Comparison of ENCODE assay signal across 9 cellular contexts in the genomic region with DNA sequence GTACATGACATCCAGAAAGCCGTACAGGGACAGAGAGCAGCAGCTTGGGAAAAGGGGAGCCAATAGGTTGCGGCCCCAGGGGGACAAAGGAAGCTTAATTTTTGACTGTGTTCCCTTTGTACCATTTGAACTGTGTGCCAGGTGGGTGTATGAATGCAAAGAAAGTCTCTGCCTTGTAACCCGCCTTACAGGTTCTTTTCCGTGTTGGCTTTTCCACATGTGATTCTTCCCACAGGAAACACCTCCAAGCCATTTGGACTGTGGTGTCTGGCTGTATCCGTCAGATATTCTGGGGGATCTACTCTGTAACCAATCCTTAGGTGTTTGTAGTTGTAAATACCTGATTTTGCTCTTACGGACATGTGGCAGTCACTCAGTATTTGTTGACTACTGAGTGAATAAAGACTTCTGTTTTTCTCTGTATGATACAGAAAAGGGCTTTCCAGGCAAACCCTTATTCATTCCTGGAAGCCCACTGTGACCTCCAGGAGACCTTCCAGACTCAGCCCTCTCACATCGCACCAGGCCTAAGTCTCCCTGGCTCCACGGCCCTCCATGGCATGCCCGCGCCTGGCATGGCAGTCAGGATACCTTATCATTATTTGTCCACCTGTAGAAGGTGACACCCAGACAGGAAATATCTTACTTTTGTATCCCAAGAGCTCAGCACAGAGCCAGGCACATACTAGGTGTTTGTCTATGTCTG. TPM values are rescaled to one million over a fixed set of nuclear protein-coding genes. Genes with fewer than 3 reads are reported as not detected.
DNase-seq lines count a peak whose midpoint lies in the region; ATAC-seq and TF ChIP-seq lines count a peak whose summit lies in the region.
"Had no signal": no experiment of that assay in that cellular context is flagged by ENCODE, and none has a peak within 500 bp of the region (broad histone marks: within the 10 kb centered on the region; RNA-seq: fewer than 3 reads in every experiment).

No MANE protein-coding gene starts in this region.

- H3K4me1 ChIP-seq in CD8-positive, alpha-beta memory T cell (ENCODE audit: insufficient read depth, low read length), result peaks cover 5% of the 10 kb centered on the region
- peaks cover 9% of the 10 kb centered on the region for H3K4me1 ChIP-seq in prostate gland (replicated peaks)

- peaks cover 0 to 5% (median 0%) of the 10 kb centered on the region in 3 donors for H3K36me3 Mint-ChIP-seq in CD8-positive, alpha-beta memory T cell
- H3K36me3 Mint-ChIP-seq in T-helper 17 cell (ENCODE audit: low read depth), result no peaks in the 10 kb centered on the region

- H3K4me3 Mint-ChIP-seq in CD8-positive, alpha-beta memory T cell, result peak overlapping the region; percentile 48 to 92 (median 81)
- H3K4me3 Mint-ChIP-seq in T-helper 17 cell, result peak overlapping the region; percentile 84

- TF ChIP-seq CTCF in fibroblast of the aortic adventitia (IDR thresholded peaks at IDR 0.05; ENCODE audit: insufficient read depth, low read length) (no peak), prostate gland (IDR thresholded peaks at IDR 0.05) (no peak)

- H3K27ac Mint-ChIP-seq in CD8-positive, alpha-beta memory T cell, result peak overlapping the region in 3 of 8 donors; percentile 15 to 74 (median 61)
- H3K27ac Mint-ChIP-seq in T-helper 17 cell, result peak overlapping the region; percentile 9

- H3K27me3 ChIP-seq in CD8-positive, alpha-beta memory T cell (ENCODE audit: insufficient read depth, low read length, poor library complexity, severe bottlenecking), result peaks cover 10% of the 10 kb centered on the region
- H3K27me3 ChIP-seq in prostate gland (replicated peaks; ENCODE audit: insufficient read depth), result no peaks in the 10 kb centered on the region

- no peak for TF ChIP-seq POLR2A in prostate gland (IDR thresholded peaks at IDR 0.05)

- no peak overlapping the region for H3K27ac ChIP-seq in CD8-positive, alpha-beta memory T cell (ENCODE audit: low read depth, low read length)
- peak overlapping the region in 1 of 2 donors; percentile 75 for H3K27ac ChIP-seq in prostate gland

- H3K9me3 ChIP-seq in CD8-positive, alpha-beta memory T cell (ENCODE audit: low read length), result no peaks in the 10 kb centered on the region
- no peaks in the 10 kb centered on the region for H3K9me3 ChIP-seq in T-helper 17 cell (ENCODE audit: control insufficient read depth, low read length, poor library complexity, severe bottlenecking)
- H3K9me3 ChIP-seq in prostate gland, result no peaks in the 10 kb centered on the region

- WGBS in prostate gland, result 54% methylated on average over 10 of the region's 10 CpGs

- intact Hi-C loops in prostate gland (cut with DNase I), result no loop called here

- no peak overlapping the region for H3K4me3 ChIP-seq in CD8-positive, alpha-beta memory T cell (ENCODE audit: low read length)
- H3K4me3 ChIP-seq in fibroblast of the aortic adventitia (ENCODE audit: low read depth, low read length) (peak overlapping the region; percentile 77), prostate gland (peak overlapping the region; percentile 66 to 77)

- peaks cover 31 to 67% of the 10 kb centered on the region in 2 donors for H3K27me3 Mint-ChIP-seq in CD8-positive, alpha-beta memory T cell
- H3K27me3 Mint-ChIP-seq in T-helper 17 cell, result peaks cover 39% of the 10 kb centered on the region

- CTCF ChIA-PET in CD8-positive, alpha-beta memory T cell (lab: Charles Lee), result no interaction called here

- POLR2A ChIA-PET in CD8-positive, alpha-beta memory T cell (lab: Charles Lee), result no interaction called here

- peaks cover 0 to under 1% (median 0%) of the 10 kb centered on the region in 5 donors for H3K9me3 Mint-ChIP-seq in CD8-positive, alpha-beta memory T cell

- no peak for DNase-seq in CD8-positive, alpha-beta memory T cell
- DNase-seq in T-helper 17 cell (no peak), fibroblast of the aortic adventitia (ENCODE audit: low read depth) (no peak), prostate gland (ENCODE audit: low spot score) (no peak), nucleus accumbens (lab: John Stamatoyannopoulos, UW) (no peak), NCI-H187 (lab: John Stamatoyannopoulos, UW) (no peak), NCI-H2227 (lab: John Stamatoyannopoulos, UW; ENCODE audit: unreplicated experiment) (no peak)
- DNase-seq: NCI-H2171 treated with DMSO at 0.1 percent for 48 hours had no signal

- H3K4me1 Mint-ChIP-seq in CD8-positive, alpha-beta memory T cell, result peaks cover 5 to 19% (median 19%) of the 10 kb centered on the region in 3 donors
- H3K4me1 Mint-ChIP-seq in T-helper 17 cell, result peaks cover 12% of the 10 kb centered on the region

- H3K36me3 ChIP-seq in CD8-positive, alpha-beta memory T cell (ENCODE audit: insufficient read depth, low read length), result no peaks in the 10 kb centered on the region
- H3K36me3 ChIP-seq in prostate gland, result no peaks in the 10 kb centered on the region

- ATAC-seq in T-helper 17 cell (no peak), HG03045 (IDR thresholded peaks at IDR 0.05; ENCODE audit: unreplicated experiment) (no peak)

RNA-seq across cellular contexts. Expression of gene LRRFIP1, which starts 1.2 kb away (rescaled TPM):
- total RNA-seq in CD8-positive, alpha-beta memory T cell, result 100 to 1,000 TPM; 188 to 192 TPM
- 128 TPM for polyA plus RNA-seq in CD8-positive, alpha-beta memory T cell
- 100 to 1,000 TPM; 175 to 225 TPM for total RNA-seq in T-helper 17 cell
- 29.2 and 49.0 TPM in 2 replicates for total RNA-seq in fibroblast of the aortic adventitia (ENCODE audit: low replicate concordance)
- total RNA-seq in prostate gland, result 10 to 100 TPM; 66.1 to 73.1 TPM

RNA-seq across cellular contexts. Expression of gene RAB17, which starts 38.1 kb away (rescaled TPM):
- total RNA-seq in CD8-positive, alpha-beta memory T cell, result not detected
- not detected for polyA plus RNA-seq in CD8-positive, alpha-beta memory T cell
- total RNA-seq in T-helper 17 cell (not detected), fibroblast of the aortic adventitia (ENCODE audit: low replicate concordance) (0.54 and 3.5 TPM in 2 replicates), prostate gland (10 to 100 TPM; 12.6 to 13.6 TPM)
